Comparison of ENCODE assay signal across 9 cellular contexts in the genomic region with DNA sequence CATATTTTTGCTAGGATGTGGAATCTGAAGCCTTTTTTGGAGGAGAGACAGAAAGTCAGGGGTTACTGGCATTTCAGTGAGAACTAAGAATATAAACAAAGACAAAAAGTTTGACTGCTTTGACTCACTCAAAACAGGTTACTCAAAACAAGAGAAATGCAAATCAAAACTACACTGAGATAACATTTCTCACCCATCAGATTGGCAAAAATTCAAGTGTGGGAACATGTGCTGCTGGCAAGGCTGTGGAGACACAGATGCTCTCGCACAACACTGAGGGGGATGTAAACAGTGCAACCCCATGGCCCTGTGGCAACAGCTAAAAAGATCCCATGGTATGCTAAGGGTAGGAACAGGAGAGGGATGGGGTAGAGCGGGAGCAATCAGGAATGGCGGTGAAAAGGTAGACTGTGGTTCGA.
DNase-seq lines count a peak whose midpoint lies in the region; ATAC-seq and TF ChIP-seq lines count a peak whose summit lies in the region.
"Had no signal": no experiment of that assay in that cellular context is flagged by ENCODE, and none has a peak within 500 bp of the region (broad histone marks: within the 10 kb centered on the region; RNA-seq: fewer than 3 reads in every experiment).

No MANE protein-coding gene starts in this region.

- H3K4me1 ChIP-seq in GM23338 (ENCODE audit: insufficient read depth) (peaks cover 11% of the 10 kb centered on the region), parathyroid adenoma (no peaks in the 10 kb centered on the region)

- no peaks in the 10 kb centered on the region for H3K79me2 ChIP-seq in GM23338 (replicated peaks; ENCODE audit: insufficient read depth)
- no peaks in the 10 kb centered on the region for H3K79me2 ChIP-seq in parathyroid adenoma

- H3K27me3 Mint-ChIP-seq in GM23338 (ENCODE audit: insufficient read depth, low read depth, poor library complexity), result peaks cover 3% of the 10 kb centered on the region
- H3K27me3 Mint-ChIP-seq: IgD-negative memory B cell had no signal

- no peak overlapping the region for H3K9ac ChIP-seq in parathyroid adenoma

- H4K20me1 ChIP-seq in GM23338 (replicated peaks; ENCODE audit: insufficient read depth), result no peaks in the 10 kb centered on the region

- H3K4me3 ChIP-seq in GM23338 (no peak overlapping the region), parathyroid adenoma (ENCODE audit: low read depth, low read length) (no peak overlapping the region)

- H3K4me1 Mint-ChIP-seq in GM23338, result peaks cover 21% of the 10 kb centered on the region

- H3K9me2 ChIP-seq in GM23338 (ENCODE audit: insufficient read depth), result no peaks in the 10 kb centered on the region

- H3K36me3 Mint-ChIP-seq in GM23338 (ENCODE audit: low read depth), result no peaks in the 10 kb centered on the region

- H2AFZ ChIP-seq in GM23338 (no peak overlapping the region), parathyroid adenoma (no peak overlapping the region)

- H3K4me2 ChIP-seq in GM23338, result no peak overlapping the region
- peak overlapping the region; percentile 21 for H3K4me2 ChIP-seq in parathyroid adenoma (ENCODE audit: low read length)

- no peaks in the 10 kb centered on the region for H3K27me3 ChIP-seq in GM23338 (ENCODE audit: insufficient read depth)
- no peaks in the 10 kb centered on the region for H3K27me3 ChIP-seq in parathyroid adenoma (ENCODE audit: control insufficient read depth, insufficient read depth, low read length)

- peak overlapping the region; percentile 41; the same call in 1 of the 2 replicates for H3K27ac Mint-ChIP-seq in GM23338

- H3K4me3 Mint-ChIP-seq in GM23338, result no peak overlapping the region
- H3K4me3 Mint-ChIP-seq: IgD-negative memory B cell had no signal

- H3F3A ChIP-seq in GM23338 (replicated peaks; ENCODE audit: low read depth), result no peaks in the 10 kb centered on the region

- H3K9me3 Mint-ChIP-seq in GM23338, result no peaks in the 10 kb centered on the region
- H3K9me3 Mint-ChIP-seq: IgD-negative memory B cell had no signal

- TF ChIP-seq CTCF in GM23338 (conservative IDR thresholded peaks at IDR 0.05; ENCODE audit: low read depth in 2 of 2) (no peak), parathyroid adenoma (IDR thresholded peaks at IDR 0.05) (no peak)

- peak; percentile 81 to 88 for ATAC-seq in activated CD4-positive, CD25-positive, alpha-beta regulatory T cell treated with anti-CD3 and anti-CD28 coated beads, Interleukin-2, amount 50 U/mL, for 24 hours
- ATAC-seq in GM23338, result peak; percentile 78

- H3K36me3 ChIP-seq in GM23338 (ENCODE audit: insufficient read depth), result no peaks in the 10 kb centered on the region
- H3K36me3 ChIP-seq in parathyroid adenoma (ENCODE audit: control insufficient read depth, insufficient read depth, low read length), result no peaks in the 10 kb centered on the region

- H3K27ac ChIP-seq in GM23338 (ENCODE audit: low read depth) (no peak overlapping the region), parathyroid adenoma (no peak overlapping the region)

- DNase-seq in activated CD4-positive, CD25-positive, alpha-beta regulatory T cell treated with anti-CD3 and anti-CD28 coated beads, Interleukin-2, amount 50 U/mL, for 72 hours, result no peak
- DNase-seq in GM23338 (ENCODE audit: low spot score) (peak; percentile 26), NCI-H1694 treated with DMSO at 0.1 percent for 48 hours (lab: John Stamatoyannopoulos, UW) (peak; percentile 82), NCI-H2081 treated with DMSO at 0.1 percent for 48 hours (lab: John Stamatoyannopoulos, UW) (no peak), NCI-H748 (lab: John Stamatoyannopoulos, UW; ENCODE audit: unreplicated experiment) (no peak), NCI-H526 (lab: John Stamatoyannopoulos, UW) (no peak)

- H3K9me3 ChIP-seq in parathyroid adenoma (ENCODE audit: control insufficient read depth, low read length), result no peaks in the 10 kb centered on the region

TF ChIP-seq in GM23338, 12 proteins besides CTCF, POLR2A, EP300 and RAD21 (continues in another document):
- TF ChIP-seq NANOG (IDR thresholded peaks at IDR 0.05; ENCODE audit: borderline replicate concordance), result no peak
- TF ChIP-seq JUNB (IDR thresholded peaks at IDR 0.05; ENCODE audit: unreplicated experiment), result no peak
- TF ChIP-seq EZH2phosphoT487 (IDR thresholded peaks at IDR 0.05; ENCODE audit: unreplicated experiment), result no peak
- no peak for TF ChIP-seq ZNF114 (CRISPR knock-in tag; IDR thresholded peaks at IDR 0.05)
- TF ChIP-seq ZNF331 (CRISPR knock-in tag; IDR thresholded peaks at IDR 0.05; ENCODE audit: low read depth), result no peak
- no peak for TF ChIP-seq ETS1 (IDR thresholded peaks at IDR 0.05)
- TF ChIP-seq, protein P1, sequence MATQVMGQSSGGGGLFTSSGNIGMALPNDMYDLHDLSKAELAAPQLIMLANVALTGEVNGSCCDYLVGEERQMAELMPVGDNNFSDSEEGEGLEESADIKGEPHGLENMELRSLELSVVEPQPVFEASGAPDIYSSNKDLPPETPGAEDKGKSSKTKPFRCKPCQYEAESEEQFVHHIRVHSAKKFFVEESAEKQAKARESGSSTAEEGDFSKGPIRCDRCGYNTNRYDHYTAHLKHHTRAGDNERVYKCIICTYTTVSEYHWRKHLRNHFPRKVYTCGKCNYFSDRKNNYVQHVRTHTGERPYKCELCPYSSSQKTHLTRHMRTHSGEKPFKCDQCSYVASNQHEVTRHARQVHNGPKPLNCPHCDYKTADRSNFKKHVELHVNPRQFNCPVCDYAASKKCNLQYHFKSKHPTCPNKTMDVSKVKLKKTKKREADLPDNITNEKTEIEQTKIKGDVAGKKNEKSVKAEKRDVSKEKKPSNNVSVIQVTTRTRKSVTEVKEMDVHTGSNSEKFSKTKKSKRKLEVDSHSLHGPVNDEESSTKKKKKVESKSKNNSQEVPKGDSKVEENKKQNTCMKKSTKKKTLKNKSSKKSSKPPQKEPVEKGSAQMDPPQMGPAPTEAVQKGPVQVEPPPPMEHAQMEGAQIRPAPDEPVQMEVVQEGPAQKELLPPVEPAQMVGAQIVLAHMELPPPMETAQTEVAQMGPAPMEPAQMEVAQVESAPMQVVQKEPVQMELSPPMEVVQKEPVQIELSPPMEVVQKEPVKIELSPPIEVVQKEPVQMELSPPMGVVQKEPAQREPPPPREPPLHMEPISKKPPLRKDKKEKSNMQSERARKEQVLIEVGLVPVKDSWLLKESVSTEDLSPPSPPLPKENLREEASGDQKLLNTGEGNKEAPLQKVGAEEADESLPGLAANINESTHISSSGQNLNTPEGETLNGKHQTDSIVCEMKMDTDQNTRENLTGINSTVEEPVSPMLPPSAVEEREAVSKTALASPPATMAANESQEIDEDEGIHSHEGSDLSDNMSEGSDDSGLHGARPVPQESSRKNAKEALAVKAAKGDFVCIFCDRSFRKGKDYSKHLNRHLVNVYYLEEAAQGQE (IDR thresholded peaks at IDR 0.05; ENCODE audit: unreplicated experiment), result no peak
- TF ChIP-seq CREB1 (CRISPR knock-in tag; IDR thresholded peaks at IDR 0.05; ENCODE audit: low read depth), result no peak
- no peak for TF ChIP-seq STAT1 (IDR thresholded peaks at IDR 0.05; ENCODE audit: unreplicated experiment)
- no peak for TF ChIP-seq EZH2 (IDR thresholded peaks at IDR 0.05; ENCODE audit: low read depth, unreplicated experiment)

Comparison
In these comparisons a context has a peak if more than half of its experiments do, and no peak if none do; other contexts are left out.
1. DNase-seq: peak in GM23338 (single experiment) and NCI-H1694 treated with DMSO at 0.1 percent for 48 hours (single experiment); none in activated CD4-positive, CD25-positive, alpha-beta regulatory T cell treated with anti-CD3 and anti-CD28 coated beads, Interleukin-2, amount 50 U/mL, for 72 hours (single experiment), NCI-H2081 treated with DMSO at 0.1 percent for 48 hours (single experiment), NCI-H748 (single experiment) and NCI-H526 (0 of 2).